In genomic region chr16:77782694-77783093, GRCh38 we compare ENCODE assay signal across 10 cellular contexts. TPM values are rescaled to one million over a fixed set of nuclear protein-coding genes. Genes with fewer than 3 reads are reported as not detected.
DNase-seq lines count a peak whose midpoint lies in the region; FAIRE-seq and TF ChIP-seq lines count a peak whose summit lies in the region.
"Had no signal": no experiment of that assay in that cellular context is flagged by ENCODE, and none has a peak within 500 bp of the region (broad histone marks: within the 10 kb centered on the region; RNA-seq: fewer than 3 reads in every experiment).

No MANE protein-coding gene starts in this region.

- DNase-seq in astrocyte of the spinal cord (ENCODE audit: low read depth, low spot score) (no peak), mesothelial cell of epicardium (ENCODE audit: low spot score in 2 of 2, unreplicated experiment in 2 of 2) (no peak), ovary (no peak), GM12892 (ENCODE audit: insufficient read length) (no peak)
- no peak for DNase-seq in activated CD4-positive, alpha-beta T cell treated with anti-CD3 and anti-CD28 coated beads for 4 hours
- DNase-seq in stimulated activated naive CD4-positive, alpha-beta T cell (lab: John Stamatoyannopoulos, UW): no peak
- DNase-seq: posterior cingulate gyrus had no signal

- no peaks in the 10 kb centered on the region for H3K9me2 ChIP-seq in Loucy (replicated peaks; ENCODE audit: low read depth, low read length)

- TF ChIP-seq EP300 in ovary (IDR thresholded peaks at IDR 0.05): no peak

- H3F3A ChIP-seq in Loucy (ENCODE audit: low read depth): no peaks in the 10 kb centered on the region

- no peaks in the 10 kb centered on the region for H3K36me3 Mint-ChIP-seq in mesothelial cell of epicardium

- no peaks in the 10 kb centered on the region for H3K79me2 ChIP-seq in Loucy (ENCODE audit: insufficient read depth, low read length)

- no peak for FAIRE-seq in GM12892 (lab: Jason Lieb, UNC)
- FAIRE-seq: colon had no signal

- H2AFZ ChIP-seq in Loucy (ENCODE audit: low read length): no peak overlapping the region

- H3K9ac ChIP-seq in Loucy (ENCODE audit: low read depth, low read length, poor library complexity, severe bottlenecking): no peak overlapping the region

- no peaks in the 10 kb centered on the region for H4K20me1 ChIP-seq in Loucy (ENCODE audit: insufficient read depth, low read length, poor library complexity, severe bottlenecking)

- peak; percentile 18; the same call in 1 of the 3 replicates for TF ChIP-seq CTCF in GM12872 (IDR thresholded peaks at IDR 0.05; ENCODE audit: insufficient read depth, low read depth, low read length)
- TF ChIP-seq CTCF in Loucy (conservative IDR thresholded peaks at IDR 0.05; ENCODE audit: low read length): peak; percentile 49
- peak; percentile 51 for TF ChIP-seq CTCF in astrocyte of the spinal cord (IDR thresholded peaks at IDR 0.05; ENCODE audit: low read depth, low read length)
- peak; percentile 13 for TF ChIP-seq CTCF in mesothelial cell of epicardium (IDR thresholded peaks at IDR 0.05; ENCODE audit: unreplicated experiment)
- TF ChIP-seq CTCF in ovary (IDR thresholded peaks at IDR 0.05): no peak

- H3K4me3 ChIP-seq in Loucy (ENCODE audit: low read length, poor library complexity, severe bottlenecking) (no peak overlapping the region), astrocyte of the spinal cord (ENCODE audit: low read depth, low read length) (no peak overlapping the region), ovary (no peak overlapping the region)

- no peak overlapping the region for H3K4me3 Mint-ChIP-seq in mesothelial cell of epicardium

- H3K4me1 ChIP-seq in Loucy (ENCODE audit: insufficient read depth, low read length, poor library complexity, severe bottlenecking) (no peaks in the 10 kb centered on the region), ovary (ENCODE audit: insufficient read depth) (no peaks in the 10 kb centered on the region)

- WGBS in ovary, 3 donors: 31 to 40% (median 39%) methylated on average over 2 of the region's 2 CpGs

- H3K27me3 Mint-ChIP-seq in mesothelial cell of epicardium (ENCODE audit: low read depth): peaks cover 17% of the 10 kb centered on the region

- H3K36me3 ChIP-seq in Loucy (ENCODE audit: insufficient read depth, low read length) (no peaks in the 10 kb centered on the region), ovary (no peaks in the 10 kb centered on the region)

- no peak overlapping the region for H3K27ac ChIP-seq in ovary

- no peaks in the 10 kb centered on the region for H3K9me3 ChIP-seq in Loucy (ENCODE audit: insufficient read depth, low read depth, low read length)
- H3K9me3 ChIP-seq in ovary: no peaks in the 10 kb centered on the region

- no peak overlapping the region for H3K4me2 ChIP-seq in Loucy (ENCODE audit: low read depth, low read length, poor library complexity, severe bottlenecking)

- H3K27me3 ChIP-seq in Loucy (ENCODE audit: insufficient read depth, low read length, poor library complexity, severe bottlenecking) (no peaks in the 10 kb centered on the region), ovary (no peaks in the 10 kb centered on the region)

- intact Hi-C loops in ovary (cut with DNase I): loop anchor here in 1 of 4 donors (10.0 kb wide), 1 partner anchor 62 kb away; no protein-coding TSS in a partner anchor

- H3K9me3 Mint-ChIP-seq in mesothelial cell of epicardium: no peaks in the 10 kb centered on the region

- in situ Hi-C loops in astrocyte of the spinal cord (cut with HindIII; ENCODE audit: low sequenced_read_pairs): no loop called here

- no peak overlapping the region for H3K27ac Mint-ChIP-seq in mesothelial cell of epicardium

- peaks cover 6% of the 10 kb centered on the region for H3K4me1 Mint-ChIP-seq in mesothelial cell of epicardium

- TF ChIP-seq POLR2A in ovary (IDR thresholded peaks at IDR 0.05) (no peak), GM12892 (IDR thresholded peaks at IDR 0.05; ENCODE audit: low read depth, low read length) (no peak)

RNA-seq across cellular contexts. Expression of gene VAT1L, which starts 5.7 kb away (rescaled TPM):
- total RNA-seq in mesothelial cell of epicardium (6.3 to 8.0 TPM (median 6.8 TPM) in 3 replicates), ovary (under 1 TPM; 0.05 to 0.57 (median 0.23) TPM)
- 1 to 10 TPM in 1 of 2 donors, under 1 TPM in 1; 0.08 to 2.3 TPM for polyA plus RNA-seq in ovary
- polyA plus RNA-seq in GM12892 (2012; ENCODE audit: missing spikeins): 0.08 TPM

Comparison
In these comparisons a context has a peak if more than half of its experiments do, and no peak if none do; other contexts are left out.
1. CTCF ChIP-seq: peak in GM12872 (single experiment), Loucy (single experiment), astrocyte of the spinal cord (single experiment) and mesothelial cell of epicardium (single experiment); none in ovary (0 of 3).